Comparison of ENCODE assay signal across 13 cellular contexts in the genomic region with DNA sequence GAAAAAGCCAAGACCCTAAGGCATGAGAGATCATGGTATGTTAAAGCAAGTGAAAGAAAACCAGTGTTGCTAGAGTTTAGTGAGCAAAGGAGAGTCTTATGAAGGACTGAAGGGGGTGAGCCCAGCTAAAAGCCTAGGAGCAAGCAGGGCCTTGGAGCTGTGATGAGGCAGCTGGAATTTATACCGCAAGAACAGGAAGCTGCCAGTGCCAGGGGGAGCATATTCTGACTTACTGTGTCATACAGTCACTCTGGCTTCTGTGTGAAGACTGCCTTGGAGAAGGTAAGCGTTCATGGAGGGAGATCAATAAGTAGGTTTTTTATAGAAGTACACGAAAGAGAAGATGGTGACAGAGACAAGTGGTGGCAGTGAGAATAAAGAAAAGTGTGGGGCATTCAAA.
DNase-seq lines count a peak whose midpoint lies in the region; ATAC-seq, FAIRE-seq and TF ChIP-seq lines count a peak whose summit lies in the region.
"Had no signal": no experiment of that assay in that cellular context is flagged by ENCODE, and none has a peak within 500 bp of the region (broad histone marks: within the 10 kb centered on the region; RNA-seq: fewer than 3 reads in every experiment).

No MANE protein-coding gene starts in this region.

- TF ChIP-seq CTCF in bronchial epithelial cell (IDR thresholded peaks at IDR 0.05; ENCODE audit: insufficient read depth, low read length, severe bottlenecking) = no peak
- TF ChIP-seq CTCF in kidney epithelial cell (IDR thresholded peaks at IDR 0.05; ENCODE audit: insufficient read depth, low read length, poor library complexity, severe bottlenecking) = no peak

- H3K4me3 ChIP-seq in bronchial epithelial cell (ENCODE audit: low read depth, low read length) (no peak overlapping the region), kidney epithelial cell (ENCODE audit: low read depth, low read length) (no peak overlapping the region)
- H3K4me3 ChIP-seq: BLaER1 had no signal

- FAIRE-seq in bronchial epithelial cell (lab: Jason Lieb, UNC) (no peak), GM19239 (lab: Jason Lieb, UNC) (no peak)
- FAIRE-seq: endometrium had no signal

- H3K27me3 ChIP-seq in bronchial epithelial cell (ENCODE audit: control insufficient read depth, insufficient read depth, low read length) (no peaks in the 10 kb centered on the region), kidney epithelial cell (ENCODE audit: control insufficient read depth, insufficient read depth, low read length) (no peaks in the 10 kb centered on the region)
- H3K27me3 ChIP-seq: BLaER1 had no signal

- ATAC-seq in GM18907 (IDR thresholded peaks at IDR 0.05; ENCODE audit: unreplicated experiment) = no peak
- ATAC-seq: naive thymus-derived CD8-positive, alpha-beta T cell had no signal

- H3K36me3 ChIP-seq in bronchial epithelial cell (ENCODE audit: control insufficient read depth, insufficient read depth, low read length) (no peaks in the 10 kb centered on the region), kidney epithelial cell (ENCODE audit: control insufficient read depth, insufficient read depth, low read length) (no peaks in the 10 kb centered on the region)
- H3K36me3 ChIP-seq: BLaER1 had no signal

- DNase-seq in AG08396 (ENCODE audit: low spot score) = peak; percentile 41
- DNase-seq in HT1080 (ENCODE audit: low read depth) = peak; percentile 90
- peak; percentile 59 for DNase-seq in bronchial epithelial cell (ENCODE audit: low read depth)
- DNase-seq in kidney epithelial cell (ENCODE audit: low read depth) = peak; percentile 23
- DNase-seq in GM19239 (ENCODE audit: insufficient read length, low spot score) = no peak
- DNase-seq in NOMO-1 treated with DMSO at 0.1 percent for 48 hours (lab: John Stamatoyannopoulos, UW; ENCODE audit: unreplicated experiment) = no peak
- no peak for DNase-seq in activated gamma-delta T cell treated with Interleukin-2 at 50 U/mL for 16 hours
- DNase-seq: amygdala; GF-D8; naive thymus-derived CD8-positive, alpha-beta T cell had no signal

Comparison
In these comparisons a context has a peak if more than half of its experiments do, and no peak if none do; other contexts are left out.
1. DNase-seq: peak in AG08396 (single experiment), HT1080 (single experiment), bronchial epithelial cell (single experiment) and kidney epithelial cell (single experiment); none in GM19239 (single experiment), NOMO-1 treated with DMSO at 0.1 percent for 48 hours (single experiment) and activated gamma-delta T cell treated with Interleukin-2 at 50 U/mL for 16 hours (single experiment).